ENCODE assay signal across 9 cellular contexts in the genomic region with DNA sequence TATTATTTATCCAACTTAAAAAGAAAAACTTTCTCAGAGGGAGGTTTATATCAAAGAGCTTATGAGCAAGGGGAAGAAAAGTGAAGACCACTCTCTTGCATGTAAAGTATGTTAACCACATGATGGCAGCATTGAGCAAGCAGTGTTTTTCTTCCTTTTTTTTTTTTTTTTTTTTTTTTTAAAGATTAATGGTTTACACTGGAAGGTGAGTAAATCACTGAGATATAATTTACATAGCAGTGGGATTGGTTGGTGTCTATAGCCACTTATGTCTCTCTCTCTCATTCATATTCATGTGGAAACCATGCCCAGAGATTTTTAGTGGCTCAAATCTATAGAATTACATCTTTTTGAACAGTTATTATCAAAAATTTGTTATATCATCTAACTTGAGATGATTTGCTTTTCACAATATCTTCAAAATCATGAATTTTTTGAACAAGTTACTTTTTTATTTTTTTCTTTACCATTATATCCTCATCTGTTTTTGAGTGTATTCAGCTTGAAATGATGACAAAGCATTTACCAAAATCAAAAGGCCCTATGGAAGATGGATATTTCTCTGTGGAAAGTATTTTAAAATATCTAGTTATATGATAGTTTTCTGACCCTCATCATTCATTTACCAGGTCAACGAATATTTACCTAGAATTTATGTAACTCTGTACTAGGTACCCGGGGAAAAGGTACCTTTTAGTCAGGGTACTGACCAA. TPM values are rescaled to one million over a fixed set of nuclear protein-coding genes. Genes with fewer than 3 reads are reported as not detected.
DNase-seq lines count a peak whose midpoint lies in the region; TF ChIP-seq lines count a peak whose summit lies in the region.
"Had no signal": no experiment of that assay in that cellular context is flagged by ENCODE, and none has a peak within 500 bp of the region (broad histone marks: within the 10 kb centered on the region; RNA-seq: fewer than 3 reads in every experiment).

No MANE protein-coding gene starts in this region.

- in situ Hi-C loops in GM13977 (cut with MboI; ENCODE audit: low pct_unique_long_range_greater_than_20kb, low sequenced_read_pairs, unreplicated experiment), result loop anchor here (10.0 kb wide), 1 partner anchor 125 kb away; no protein-coding TSS in a partner anchor

- DNase-seq in Ammon's horn (ENCODE audit: low spot score) (peak; percentile 31), GM13977 (ENCODE audit: low spot score) (peak; percentile 18), M059J (ENCODE audit: low read depth) (peak; percentile 61), SKM-1 treated with dmso at 0.1 percent for 144 hours (lab: John Stamatoyannopoulos, UW; ENCODE audit: unreplicated experiment) (peak; percentile 8), fibroblast of the aortic adventitia (ENCODE audit: low read depth) (peak; percentile 80), retina (peak; percentile 22), GDM1 (lab: John Stamatoyannopoulos, UW) (no peak), T1000 (lab: John Stamatoyannopoulos, UW) (no peak)
- DNase-seq: left cardiac atrium had no signal

- no peak overlapping the region for H3K4me3 ChIP-seq in fibroblast of the aortic adventitia (ENCODE audit: low read depth, low read length)

- TF ChIP-seq CTCF in GM13977 (IDR thresholded peaks at IDR 0.05; ENCODE audit: extremely low read depth, insufficient read depth, missing control alignments), result peak; percentile 63
- peak; percentile 78 for TF ChIP-seq CTCF in fibroblast of the aortic adventitia (IDR thresholded peaks at IDR 0.05; ENCODE audit: insufficient read depth, low read length)

RNA-seq across cellular contexts. Expression of a gene that starts 31.6 kb away (rescaled TPM):
- total RNA-seq in M059J (2014; rRNA removed; shearing (Covaris generic)), result 4.4 and 8.9 TPM in 2 replicates
- 8.2 and 15.0 TPM in 2 replicates for total RNA-seq in fibroblast of the aortic adventitia (ENCODE audit: low replicate concordance)

Comparison
In these comparisons a context has a peak if more than half of its experiments do, and no peak if none do; other contexts are left out.
1. DNase-seq: peak in Ammon's horn (single experiment), GM13977 (single experiment), M059J (single experiment), SKM-1 treated with dmso at 0.1 percent for 144 hours (single experiment), fibroblast of the aortic adventitia (single experiment) and retina (single experiment); none in GDM1 (single experiment) and T1000 (single experiment).